Comparison of ENCODE assay signal across 20 cellular contexts in the genomic region with DNA sequence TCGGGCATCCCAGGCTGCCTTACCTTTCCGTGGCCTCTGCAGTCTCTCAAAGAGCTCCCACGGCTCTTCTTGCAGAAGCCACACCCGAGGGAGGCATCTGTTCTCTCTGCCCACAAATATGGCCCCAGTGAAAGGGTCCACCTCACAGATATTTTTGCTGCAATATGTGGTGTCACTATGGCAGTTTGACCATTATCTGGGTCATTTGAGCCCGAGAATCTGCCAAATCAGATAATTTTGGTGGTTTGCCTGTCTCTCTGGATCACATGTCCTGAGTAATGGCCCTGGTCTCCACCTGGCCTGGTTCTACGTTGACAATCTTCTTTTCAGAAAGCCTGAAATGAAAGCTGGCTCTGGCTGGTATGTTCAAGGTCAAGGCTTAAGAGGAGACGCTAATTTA. TPM values are rescaled to one million over a fixed set of nuclear protein-coding genes. Genes with fewer than 3 reads are reported as not detected.
DNase-seq lines count a peak whose midpoint lies in the region; ATAC-seq, FAIRE-seq and TF ChIP-seq lines count a peak whose summit lies in the region.
"Had no signal": no experiment of that assay in that cellular context is flagged by ENCODE, and none has a peak within 500 bp of the region (broad histone marks: within the 10 kb centered on the region; RNA-seq: fewer than 3 reads in every experiment).

No MANE protein-coding gene starts in this region.

- no peaks in the 10 kb centered on the region for H3K4me1 Mint-ChIP-seq in astrocyte (ENCODE audit: low read depth, unreplicated experiment)

- peaks cover 33% of the 10 kb centered on the region for H3K27me3 Mint-ChIP-seq in astrocyte (ENCODE audit: low read depth, unreplicated experiment)

- in situ Hi-C loops in G401 (cut with HindIII; ENCODE audit: low sequenced_read_pairs): no loop called here

- H3K36me3 Mint-ChIP-seq in astrocyte (ENCODE audit: low read depth, unreplicated experiment): no peaks in the 10 kb centered on the region
- H3K36me3 Mint-ChIP-seq: CD4-positive, alpha-beta memory T cell had no signal

- FAIRE-seq in astrocyte (lab: Jason Lieb, UNC): no peak
- FAIRE-seq: A549, GM12878, GM19239, H1 had no signal

- H3K4me1 ChIP-seq in astrocyte (ENCODE audit: insufficient read depth, low read length): no peaks in the 10 kb centered on the region
- H3K4me1 ChIP-seq: A549, Caco-2 had no signal

- peak overlapping the region; percentile 3 for H3K27ac Mint-ChIP-seq in astrocyte (ENCODE audit: unreplicated experiment)
- H3K27ac Mint-ChIP-seq: CD4-positive, alpha-beta memory T cell had no signal

- H3K27me3 ChIP-seq in astrocyte (ENCODE audit: insufficient read depth, low read length): peaks cover 9% of the 10 kb centered on the region

- no peak for TF ChIP-seq CTCF in astrocyte (IDR thresholded peaks at IDR 0.05; ENCODE audit: insufficient read depth, low read depth, low read length)
- no peak for TF ChIP-seq CTCF in GM20000 (IDR thresholded peaks at IDR 0.05; ENCODE audit: extremely low read depth, missing control alignments)

- no peaks in the 10 kb centered on the region for H3K79me2 ChIP-seq in astrocyte (ENCODE audit: insufficient read depth, low read length)

- H4K20me1 ChIP-seq in astrocyte (ENCODE audit: insufficient read depth, low read length): no peaks in the 10 kb centered on the region

- no peak overlapping the region for H3K4me3 ChIP-seq in astrocyte (ENCODE audit: insufficient read depth, low read depth, low read length)
- H3K4me3 ChIP-seq: A549, GM12878, GM23248 had no signal

- peaks cover 2% of the 10 kb centered on the region for H3K9me3 Mint-ChIP-seq in astrocyte (ENCODE audit: unreplicated experiment)

- H3K36me3 ChIP-seq in astrocyte (ENCODE audit: insufficient read depth, low read length): no peaks in the 10 kb centered on the region

- DNase-seq in G401 (ENCODE audit: low spot score) (peak; percentile 72), astrocyte (ENCODE audit: low read depth) (no peak), erythroblast (lab: John Stamatoyannopoulos, UW) (peak; percentile 49 to 88), NCI-H345 treated with DMSO at 0.1 percent for 48 hours (lab: John Stamatoyannopoulos, UW; ENCODE audit: unreplicated experiment) (no peak), GM20000 (ENCODE audit: low spot score) (no peak)
- DNase-seq: 8988T; ACHN; Caco-2; CD4-positive, alpha-beta memory T cell; DMS153; DND-41; GDM1; GM23248; H7; HCEC 1CT had no signal

- no peak overlapping the region for H3K4me2 ChIP-seq in astrocyte (ENCODE audit: low read length)
- H3K4me2 ChIP-seq: A549 had no signal

- no peak overlapping the region for H3K9ac ChIP-seq in astrocyte (ENCODE audit: low read length)
- H3K9ac ChIP-seq: GM23248 had no signal

- no peak overlapping the region for H3K4me3 Mint-ChIP-seq in astrocyte (ENCODE audit: unreplicated experiment)
- H3K4me3 Mint-ChIP-seq: CD4-positive, alpha-beta memory T cell had no signal

- no peaks in the 10 kb centered on the region for H3K9me3 ChIP-seq in astrocyte (ENCODE audit: insufficient read depth, low read depth, low read length)
- H3K9me3 ChIP-seq: A549, Caco-2 had no signal

- ATAC-seq in GM21360 (IDR thresholded peaks at IDR 0.05; ENCODE audit: unreplicated experiment): no peak
- ATAC-seq: A549, GM12878 had no signal

- TF ChIP-seq POLR2A in erythroblast (IDR thresholded peaks at IDR 0.05; ENCODE audit: low read length): peak; percentile 23

- H3K27ac ChIP-seq in astrocyte (ENCODE audit: low read depth, low read length): no peak overlapping the region
- H3K27ac ChIP-seq: A549, GM23248 had no signal

- H2AFZ ChIP-seq in astrocyte (ENCODE audit: low read depth, low read length): no peak overlapping the region
- H2AFZ ChIP-seq: GM23248 had no signal

RNA-seq across cellular contexts. Expression of a gene that starts 5.7 kb away (rescaled TPM):
- 0.31 TPM in 1 of 2 replicates, not detected in the other for total RNA-seq in G401 (2014; rRNA removed; shearing (Covaris generic))
- 0.10 and 0.11 TPM in 2 replicates for total RNA-seq in astrocyte
- total RNA-seq: Caco-2; CD4-positive, alpha-beta memory T cell; GM12878; GM23248 had no signal

Comparison
In these comparisons a context has a peak if more than half of its experiments do, and no peak if none do; other contexts are left out.
1. DNase-seq: peak in G401 (single experiment) and erythroblast (2 of 2); none in astrocyte (single experiment), NCI-H345 treated with DMSO at 0.1 percent for 48 hours (single experiment) and GM20000 (single experiment).